Comparison of ENCODE assay signal across 1 cellular context in the genomic region with DNA sequence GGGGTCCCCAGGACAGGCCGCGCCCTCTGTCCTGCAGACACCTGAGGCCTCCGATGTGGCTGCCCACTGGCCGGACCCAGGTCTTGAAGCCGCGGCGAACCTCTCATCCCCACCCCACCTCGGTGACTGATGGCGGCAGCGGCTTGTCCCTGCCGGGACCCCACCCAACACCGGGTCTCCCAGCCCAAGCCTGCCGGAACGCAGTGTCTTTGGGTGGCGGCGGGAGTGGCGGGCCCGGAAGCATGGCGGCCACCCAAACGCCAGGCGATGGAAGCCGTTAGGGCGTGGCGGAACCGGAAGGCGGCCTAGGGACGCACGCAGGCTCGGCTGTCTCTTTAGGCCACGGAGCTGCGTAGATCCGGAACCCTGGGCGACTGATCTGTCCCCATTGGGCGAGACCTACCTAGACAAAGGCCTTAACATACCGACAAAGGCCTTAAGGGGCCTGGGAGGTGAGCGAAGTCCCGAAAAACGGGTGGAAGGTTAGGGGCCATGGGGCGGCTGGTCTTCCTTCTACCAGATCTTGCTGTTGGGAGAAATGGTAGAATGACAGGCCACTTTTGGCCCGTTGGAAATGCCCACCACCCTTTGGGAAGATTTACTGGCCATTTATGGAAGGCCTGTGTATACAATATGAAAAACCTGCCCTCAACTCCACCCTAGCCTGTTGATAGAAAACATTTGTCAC.
TF ChIP-seq lines count a peak whose summit lies in the region.

No MANE protein-coding gene starts in this region.

TF ChIP-seq in K562, 482 proteins besides CTCF, POLR2A, EP300 and RAD21 (continued from another document):
- no peak for TF ChIP-seq CHD7 (IDR thresholded peaks at IDR 0.05; ENCODE audit: low read depth, low read length)
- TF ChIP-seq GATAD2B (IDR thresholded peaks at IDR 0.05; ENCODE audit: borderline replicate concordance): no peak
- no peak for TF ChIP-seq ZBTB17 (CRISPR knock-in tag; IDR thresholded peaks at IDR 0.05)
- no peak for TF ChIP-seq NR3C1 (CRISPR knock-in tag; IDR thresholded peaks at IDR 0.05)
- TF ChIP-seq, protein P1, sequence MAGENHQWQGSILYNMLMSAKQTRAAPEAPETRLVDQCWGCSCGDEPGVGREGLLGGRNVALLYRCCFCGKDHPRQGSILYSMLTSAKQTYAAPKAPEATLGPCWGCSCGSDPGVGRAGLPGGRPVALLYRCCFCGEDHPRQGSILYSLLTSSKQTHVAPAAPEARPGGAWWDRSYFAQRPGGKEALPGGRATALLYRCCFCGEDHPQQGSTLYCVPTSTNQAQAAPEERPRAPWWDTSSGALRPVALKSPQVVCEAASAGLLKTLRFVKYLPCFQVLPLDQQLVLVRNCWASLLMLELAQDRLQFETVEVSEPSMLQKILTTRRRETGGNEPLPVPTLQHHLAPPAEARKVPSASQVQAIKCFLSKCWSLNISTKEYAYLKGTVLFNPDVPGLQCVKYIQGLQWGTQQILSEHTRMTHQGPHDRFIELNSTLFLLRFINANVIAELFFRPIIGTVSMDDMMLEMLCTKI (IDR thresholded peaks at IDR 0.05; ENCODE audit: partially characterized antibody): no peak
- TF ChIP-seq, protein P2, sequence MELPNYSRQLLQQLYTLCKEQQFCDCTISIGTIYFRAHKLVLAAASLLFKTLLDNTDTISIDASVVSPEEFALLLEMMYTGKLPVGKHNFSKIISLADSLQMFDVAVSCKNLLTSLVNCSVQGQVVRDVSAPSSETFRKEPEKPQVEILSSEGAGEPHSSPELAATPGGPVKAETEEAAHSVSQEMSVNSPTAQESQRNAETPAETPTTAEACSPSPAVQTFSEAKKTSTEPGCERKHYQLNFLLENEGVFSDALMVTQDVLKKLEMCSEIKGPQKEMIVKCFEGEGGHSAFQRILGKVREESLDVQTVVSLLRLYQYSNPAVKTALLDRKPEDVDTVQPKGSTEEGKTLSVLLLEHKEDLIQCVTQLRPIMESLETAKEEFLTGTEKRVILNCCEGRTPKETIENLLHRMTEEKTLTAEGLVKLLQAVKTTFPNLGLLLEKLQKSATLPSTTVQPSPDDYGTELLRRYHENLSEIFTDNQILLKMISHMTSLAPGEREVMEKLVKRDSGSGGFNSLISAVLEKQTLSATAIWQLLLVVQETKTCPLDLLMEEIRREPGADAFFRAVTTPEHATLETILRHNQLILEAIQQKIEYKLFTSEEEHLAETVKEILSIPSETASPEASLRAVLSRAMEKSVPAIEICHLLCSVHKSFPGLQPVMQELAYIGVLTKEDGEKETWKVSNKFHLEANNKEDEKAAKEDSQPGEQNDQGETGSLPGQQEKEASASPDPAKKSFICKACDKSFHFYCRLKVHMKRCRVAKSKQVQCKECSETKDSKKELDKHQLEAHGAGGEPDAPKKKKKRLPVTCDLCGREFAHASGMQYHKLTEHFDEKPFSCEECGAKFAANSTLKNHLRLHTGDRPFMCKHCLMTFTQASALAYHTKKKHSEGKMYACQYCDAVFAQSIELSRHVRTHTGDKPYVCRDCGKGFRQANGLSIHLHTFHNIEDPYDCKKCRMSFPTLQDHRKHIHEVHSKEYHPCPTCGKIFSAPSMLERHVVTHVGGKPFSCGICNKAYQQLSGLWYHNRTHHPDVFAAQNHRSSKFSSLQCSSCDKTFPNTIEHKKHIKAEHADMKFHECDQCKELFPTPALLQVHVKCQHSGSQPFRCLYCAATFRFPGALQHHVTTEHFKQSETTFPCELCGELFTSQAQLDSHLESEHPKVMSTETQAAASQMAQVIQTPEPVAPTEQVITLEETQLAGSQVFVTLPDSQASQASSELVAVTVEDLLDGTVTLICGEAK (IDR thresholded peaks at IDR 0.05): peak; percentile 57; the same call in 1 of the 2 replicates
- TF ChIP-seq, protein P2 (CRISPR knock-in tag; IDR thresholded peaks at IDR 0.05): no peak
